Comparison of ENCODE assay signal across 10 cellular contexts in the genomic region with DNA sequence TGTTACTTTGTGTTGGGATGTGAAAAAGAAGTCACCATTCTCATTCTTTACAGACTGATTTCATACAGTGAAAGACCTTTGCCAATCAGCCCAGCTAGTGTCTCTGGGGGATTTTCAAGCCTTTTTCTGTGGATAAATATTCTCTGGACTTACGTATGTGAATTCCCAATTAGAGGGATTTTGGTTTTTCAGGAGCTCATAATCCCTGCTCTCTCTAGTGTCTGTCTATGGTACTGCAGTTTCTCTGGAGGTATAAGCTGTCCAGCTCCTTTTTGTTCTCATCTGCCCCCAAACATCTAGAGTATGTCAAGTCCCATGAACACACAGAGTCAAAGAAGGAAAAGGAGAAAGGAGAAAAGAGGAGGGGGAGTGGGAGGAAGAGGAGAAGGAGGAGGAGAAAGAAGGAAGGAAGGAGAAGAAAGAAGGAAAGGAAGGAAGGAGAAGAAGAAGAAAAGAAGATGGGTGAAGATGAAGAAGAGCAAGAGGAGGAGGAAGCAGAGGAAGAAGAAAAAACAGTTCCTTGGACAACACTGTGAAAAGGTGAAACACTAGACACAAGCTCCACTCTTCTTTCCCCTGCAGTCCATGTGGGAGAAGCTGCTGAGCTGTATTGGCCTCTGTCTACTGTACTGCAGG.
DNase-seq lines count a peak whose midpoint lies in the region; ATAC-seq and TF ChIP-seq lines count a peak whose summit lies in the region.
"Had no signal": no experiment of that assay in that cellular context is flagged by ENCODE, and none has a peak within 500 bp of the region (broad histone marks: within the 10 kb centered on the region; RNA-seq: fewer than 3 reads in every experiment).

No MANE protein-coding gene starts in this region.

- no peaks in the 10 kb centered on the region for H3K27me3 ChIP-seq in tibial nerve

- peak; percentile 41 for DNase-seq in NCI-H82 (lab: John Stamatoyannopoulos, UW)
- DNase-seq in NCI-H82 treated with DMSO at 0.1 percent for 48 hours (lab: John Stamatoyannopoulos, UW; ENCODE audit: unreplicated experiment): no peak
- DNase-seq in SK-MEL-5 (ENCODE audit: low read depth, low spot score): peak; percentile 55
- peak; percentile 15 for DNase-seq in glomerular visceral epithelial cell (ENCODE audit: extremely low spot score)
- DNase-seq in tibial nerve (ENCODE audit: low spot score in 2 of 2): peak in 1 of 2 donors; percentile 18
- DNase-seq in activated CD8-positive, alpha-beta memory T cell treated with anti-CD3 and anti-CD28 coated beads for 24 hours: no peak
- no peak for DNase-seq in stimulated activated CD4-positive, alpha-beta T cell treated with anti-CD3 and anti-CD28 coated beads, Interleukin-2, amount 100 ng/mL, for 48 hours
- DNase-seq: CD4-positive, alpha-beta T cell had no signal

- in situ Hi-C loops in SK-MEL-5 (cut with HindIII; ENCODE audit: low pct_unique_long_range_greater_than_20kb, low sequenced_read_pairs): no loop called here

- 13 to 23% methylated on average over 1 of the region's 1 CpG for WGBS in tibial nerve, 2 donors

- no peak overlapping the region for H3K4me3 ChIP-seq in tibial nerve
- H3K4me3 ChIP-seq: skin epidermis had no signal

- H3K36me3 ChIP-seq in tibial nerve: no peaks in the 10 kb centered on the region

- ATAC-seq in GM21825 (IDR thresholded peaks at IDR 0.05; ENCODE audit: unreplicated experiment): no peak

- H3K27ac ChIP-seq in tibial nerve: no peak overlapping the region
- H3K27ac ChIP-seq: skin epidermis had no signal

- TF ChIP-seq CTCF in tibial nerve (IDR thresholded peaks at IDR 0.05): peak; percentile 16 to 46 (median 43)

- no peaks in the 10 kb centered on the region for H3K4me1 ChIP-seq in tibial nerve

- peaks cover 0 to 15% (median 0%) of the 10 kb centered on the region in 4 donors for H3K9me3 ChIP-seq in tibial nerve

- no peak for TF ChIP-seq EP300 in tibial nerve (IDR thresholded peaks at IDR 0.05)

- no peak for TF ChIP-seq POLR2A in tibial nerve (IDR thresholded peaks at IDR 0.05)

Comparison
In these comparisons a context has a peak if more than half of its experiments do, and no peak if none do; other contexts are left out.
1. DNase-seq: peak in NCI-H82 (single experiment), SK-MEL-5 (single experiment) and glomerular visceral epithelial cell (single experiment); none in NCI-H82 treated with DMSO at 0.1 percent for 48 hours (single experiment), activated CD8-positive, alpha-beta memory T cell treated with anti-CD3 and anti-CD28 coated beads for 24 hours (single experiment) and stimulated activated CD4-positive, alpha-beta T cell treated with anti-CD3 and anti-CD28 coated beads, Interleukin-2, amount 100 ng/mL, for 48 hours (0 of 2).